In the genomic region with DNA sequence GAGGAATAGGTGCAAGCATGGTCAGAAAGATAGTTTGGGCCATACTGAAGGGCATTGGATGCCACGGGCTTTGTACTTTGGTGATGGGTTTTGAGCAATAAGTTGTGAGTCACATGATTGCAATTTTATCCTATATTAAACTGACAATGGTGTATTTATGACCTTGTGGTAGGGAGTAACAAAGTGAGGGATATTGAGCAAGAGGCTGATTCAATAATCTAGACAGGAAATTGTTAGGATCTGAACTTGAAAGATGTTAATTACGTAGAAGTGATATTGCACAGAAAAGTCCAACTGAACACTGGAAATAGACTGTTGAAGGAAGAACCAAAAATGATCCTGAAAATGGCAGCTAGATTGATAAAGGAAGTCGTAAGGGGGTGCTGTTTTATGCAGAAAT, we compare ENCODE assay signal across 15 cellular contexts. TPM values are rescaled to one million over a fixed set of nuclear protein-coding genes. Genes with fewer than 3 reads are reported as not detected.
DNase-seq lines count a peak whose midpoint lies in the region; ATAC-seq and TF ChIP-seq lines count a peak whose summit lies in the region.
"Had no signal": no experiment of that assay in that cellular context is flagged by ENCODE, and none has a peak within 500 bp of the region (broad histone marks: within the 10 kb centered on the region; RNA-seq: fewer than 3 reads in every experiment).

No MANE protein-coding gene starts in this region.

- H3K4me3 ChIP-seq in AG04449 (ENCODE audit: low read depth, low read length) (no peak overlapping the region), fibroblast of mammary gland (ENCODE audit: control insufficient read depth, low read depth, low read length) (no peak overlapping the region), esophagus squamous epithelium (no peak overlapping the region), tibial artery (no peak overlapping the region)
- H3K4me3 ChIP-seq: cardiac muscle cell, SJSA1 had no signal

- no peaks in the 10 kb centered on the region for H3K27me3 ChIP-seq in esophagus squamous epithelium
- H3K27me3 ChIP-seq in tibial artery = no peaks in the 10 kb centered on the region
- H3K27me3 ChIP-seq: cardiac muscle cell, SJSA1 had no signal

- H3K9me3 ChIP-seq in esophagus squamous epithelium (no peaks in the 10 kb centered on the region), tibial artery (no peaks in the 10 kb centered on the region)
- H3K9me3 ChIP-seq: SJSA1 had no signal

- no peak for ATAC-seq in activated T-cell treated with anti-CD3 and anti-CD28 coated beads, Interleukin-2, amount 50 U/mL, for 4 hours
- ATAC-seq: activated CD4-positive, alpha-beta T cell treated with anti-CD3 and anti-CD28 coated beads for 36 hours; natural killer cell had no signal

- DNase-seq in AG04449 (ENCODE audit: low read depth, low spot score) = peak; percentile 69
- DNase-seq in HT1080 (ENCODE audit: low read depth) = peak; percentile 86
- peak; percentile 2 for DNase-seq in SK-MEL-5 (ENCODE audit: low read depth, low spot score)
- peak; percentile 89 for DNase-seq in fibroblast of mammary gland (ENCODE audit: low read depth)
- DNase-seq in activated T-cell treated with anti-CD3 and anti-CD28 coated beads, Interleukin-2, amount 50 U/mL, for 4 hours = no peak
- DNase-seq in chondrocyte (ENCODE audit: low spot score) = no peak
- DNase-seq in esophagus squamous epithelium (lab: John Stamatoyannopoulos, UW) = no peak
- DNase-seq in tibial artery = no peak
- DNase-seq: activated CD4-positive, alpha-beta T cell treated with anti-CD3 and anti-CD28 coated beads for 36 hours; natural killer cell; NCI-H510A had no signal

- POLR2A ChIA-PET in AG04449 (lab: Yijun Ruan, JAX) = no interaction called here

- intact Hi-C loops in esophagus squamous epithelium (cut with DNase I) = no loop called here
- intact Hi-C loops in tibial artery (cut with DNase I; ENCODE audit: low total_unique reads) = no loop called here

- CTCF ChIA-PET in AG04449 (lab: Yijun Ruan, JAX) = no interaction called here

- H3K4me1 ChIP-seq in esophagus squamous epithelium (peaks cover 0 to 30% (median 4%) of the 10 kb centered on the region in 3 donors), tibial artery (no peaks in the 10 kb centered on the region)
- H3K4me1 ChIP-seq: SJSA1 had no signal

- no peak for TF ChIP-seq POLR2A in esophagus squamous epithelium (IDR thresholded peaks at IDR 0.05)

- H3K27me3 Mint-ChIP-seq in activated T-cell treated with anti-CD3 and anti-CD28 coated beads, Interleukin-2, amount 50 U/mL, for 4 hours (ENCODE audit: low read depth) = no peaks in the 10 kb centered on the region
- H3K27me3 Mint-ChIP-seq in chondrocyte (ENCODE audit: low read depth) = no peaks in the 10 kb centered on the region
- H3K27me3 Mint-ChIP-seq: activated CD4-positive, alpha-beta T cell treated with anti-CD3 and anti-CD28 coated beads for 36 hours; B cell had no signal

- H3K36me3 ChIP-seq in esophagus squamous epithelium (no peaks in the 10 kb centered on the region), tibial artery (no peaks in the 10 kb centered on the region)
- H3K36me3 ChIP-seq: cardiac muscle cell, SJSA1 had no signal

- peaks cover 7% of the 10 kb centered on the region for H3K9me3 Mint-ChIP-seq in activated T-cell treated with anti-CD3 and anti-CD28 coated beads, Interleukin-2, amount 50 U/mL, for 4 hours
- H3K9me3 Mint-ChIP-seq in chondrocyte (ENCODE audit: low read depth) = no peaks in the 10 kb centered on the region

- in situ Hi-C loops in SK-MEL-5 (cut with HindIII; ENCODE audit: low pct_unique_long_range_greater_than_20kb, low sequenced_read_pairs) = no loop called here

- no peak overlapping the region for H3K4me3 Mint-ChIP-seq in activated T-cell treated with anti-CD3 and anti-CD28 coated beads, Interleukin-2, amount 50 U/mL, for 4 hours
- H3K4me3 Mint-ChIP-seq in chondrocyte (ENCODE audit: unreplicated experiment) = no peak overlapping the region
- H3K4me3 Mint-ChIP-seq: activated CD4-positive, alpha-beta T cell treated with anti-CD3 and anti-CD28 coated beads for 36 hours; B cell; natural killer cell had no signal

- no peaks in the 10 kb centered on the region for H3K36me3 Mint-ChIP-seq in activated T-cell treated with anti-CD3 and anti-CD28 coated beads, Interleukin-2, amount 50 U/mL, for 4 hours (ENCODE audit: insufficient read depth)
- no peaks in the 10 kb centered on the region for H3K36me3 Mint-ChIP-seq in chondrocyte (ENCODE audit: low read depth)
- H3K36me3 Mint-ChIP-seq: natural killer cell had no signal

- H3K4me1 Mint-ChIP-seq in activated T-cell treated with anti-CD3 and anti-CD28 coated beads, Interleukin-2, amount 50 U/mL, for 4 hours (ENCODE audit: low read depth) = no peaks in the 10 kb centered on the region
- H3K4me1 Mint-ChIP-seq in chondrocyte (ENCODE audit: low read depth) = peaks cover 8% of the 10 kb centered on the region
- H3K4me1 Mint-ChIP-seq: activated CD4-positive, alpha-beta T cell treated with anti-CD3 and anti-CD28 coated beads for 36 hours; B cell; natural killer cell had no signal

- WGBS in esophagus squamous epithelium, 2 donors = 35 to 64% methylated on average over 3 of the region's 3 CpGs

- no peak overlapping the region for H3K27ac Mint-ChIP-seq in chondrocyte (ENCODE audit: unreplicated experiment)
- H3K27ac Mint-ChIP-seq: activated CD4-positive, alpha-beta T cell treated with anti-CD3 and anti-CD28 coated beads for 36 hours; activated T-helper 2 cell treated with anti-CD3 and anti-CD28 coated beads, Interferon-gamma antibody, Interleukin-2, Interleukin-4, amounts not matched to agents 10 μg/mL and 5 μg/mL and 100 μg/mL, durations not matched to agents 14 hours and 24 hours and 36 hours; B cell; natural killer cell had no signal

- H3K27ac ChIP-seq in esophagus squamous epithelium (peak overlapping the region in 1 of 4 donors; percentile 40), tibial artery (no peak overlapping the region)
- H3K27ac ChIP-seq: cardiac muscle cell, SJSA1 had no signal

- TF ChIP-seq CTCF in AG04449 (IDR thresholded peaks at IDR 0.05; ENCODE audit: insufficient read depth, low read length, missing control alignments) = no peak
- no peak for TF ChIP-seq CTCF in fibroblast of mammary gland (conservative IDR thresholded peaks at IDR 0.05; ENCODE audit: control insufficient read depth, insufficient read depth, low read depth, low read length)
- TF ChIP-seq CTCF in chondrocyte (IDR thresholded peaks at IDR 0.05) = no peak
- no peak for TF ChIP-seq CTCF in esophagus squamous epithelium (IDR thresholded peaks at IDR 0.05)
- no peak for TF ChIP-seq CTCF in tibial artery (IDR thresholded peaks at IDR 0.05)

RNA-seq across cellular contexts. Expression of a gene that starts 46.6 kb away (rescaled TPM):
- total RNA-seq in HT1080 (2014; rRNA removed; shearing (Covaris generic)) = 11.5 and 14.7 TPM in 2 replicates
- polyA plus RNA-seq in HT1080 (2015; cell fraction: cytosol; rRNA removed) = 5.3 and 6.0 TPM in 2 replicates
- polyA plus RNA-seq in HT1080 (2015; cell fraction: nucleus; rRNA removed) = 14.3 and 15.4 TPM in 2 replicates
- total RNA-seq in SK-MEL-5 (2014; rRNA removed; shearing (Covaris generic)) = 0.98 and 1.8 TPM in 2 replicates
- 3.1 and 3.4 TPM in 2 replicates for polyA plus RNA-seq in SK-MEL-5 (2015; cell fraction: cytosol; rRNA removed)
- polyA plus RNA-seq in SK-MEL-5 (2015; cell fraction: nucleus; rRNA removed) = 1.3 and 1.7 TPM in 2 replicates
- total RNA-seq in activated T-cell treated with anti-CD3 and anti-CD28 coated beads, Interleukin-2, amount 50 U/mL, for 4 hours = 1 to 10 TPM in 2 of 3 donors, under 1 TPM in 1; 0.91 to 2.6 (median 1.3) TPM
- total RNA-seq in chondrocyte = 36.8 to 91.8 TPM (median 46.6 TPM) in 3 replicates
- total RNA-seq in esophagus squamous epithelium = 10 to 100 TPM; 19.0 to 79.7 (median 26.0) TPM

Comparison
In these comparisons a context has a peak if more than half of its experiments do, and no peak if none do; other contexts are left out.
1. DNase-seq: peak in AG04449 (single experiment), HT1080 (single experiment), SK-MEL-5 (single experiment) and fibroblast of mammary gland (single experiment); none in activated T-cell treated with anti-CD3 and anti-CD28 coated beads, Interleukin-2, amount 50 U/mL, for 4 hours (single experiment), chondrocyte (single experiment), esophagus squamous epithelium (single experiment) and tibial artery (0 of 2).